In the genomic region with DNA sequence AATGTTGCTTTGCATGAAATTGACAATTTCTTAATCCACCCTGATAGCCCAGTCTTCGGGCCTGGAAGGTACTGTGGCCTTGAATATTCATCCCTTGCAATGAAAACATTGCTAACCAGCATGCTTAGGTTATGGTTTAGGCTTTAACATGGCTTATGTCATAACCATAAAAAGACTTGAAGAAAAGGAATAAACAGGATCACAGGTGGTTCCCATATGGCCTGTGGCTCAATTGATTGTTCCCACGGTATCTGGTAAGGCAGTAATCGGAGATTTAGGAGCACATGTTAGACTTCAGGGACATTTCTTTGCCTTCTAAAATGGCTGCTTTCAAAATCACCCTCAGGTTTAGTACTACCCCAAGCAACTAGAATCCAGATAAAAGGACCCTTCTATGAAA, we compare ENCODE assay signal across 20 cellular contexts.
DNase-seq lines count a peak whose midpoint lies in the region; ATAC-seq, FAIRE-seq and TF ChIP-seq lines count a peak whose summit lies in the region.
"Had no signal": no experiment of that assay in that cellular context is flagged by ENCODE, and none has a peak within 500 bp of the region (broad histone marks: within the 10 kb centered on the region; RNA-seq: fewer than 3 reads in every experiment).

No MANE protein-coding gene starts in this region.

- no peak overlapping the region for H2BK15ac ChIP-seq in H9 (ENCODE audit: low read depth, low read length)

- H3K27me3 Mint-ChIP-seq in activated T-helper 17 cell treated with anti-CD3 and anti-CD28 coated beads, Interleukin-2, amount 50 U/mL, for 72 hours: no peaks in the 10 kb centered on the region
- H3K27me3 Mint-ChIP-seq in H9 (ENCODE audit: low read depth): no peaks in the 10 kb centered on the region

- ATAC-seq in activated T-helper 17 cell treated with anti-CD3 and anti-CD28 coated beads, Interleukin-2, amount 50 U/mL, for 72 hours (replicated peaks): no peak
- ATAC-seq: A549, HCT116 had no signal

- no peak overlapping the region for H3K4me2 ChIP-seq in H9 (ENCODE audit: insufficient read depth, insufficient read length, low read length)
- H3K4me2 ChIP-seq: A549 had no signal

- no peak overlapping the region for H4K8ac ChIP-seq in H9 (replicated peaks; ENCODE audit: insufficient read length, low read depth, low read length)

- H3K56ac ChIP-seq in H9 (ENCODE audit: insufficient read length, low read depth, low read length): no peak overlapping the region

- no peak overlapping the region for H2AFZ ChIP-seq in H9 (ENCODE audit: low read length)

- no peak overlapping the region for H3K4me3 Mint-ChIP-seq in activated T-helper 17 cell treated with anti-CD3 and anti-CD28 coated beads, Interleukin-2, amount 50 U/mL, for 72 hours
- H3K4me3 Mint-ChIP-seq in H9: no peak overlapping the region

- no peaks in the 10 kb centered on the region for H3K79me1 ChIP-seq in H9 (ENCODE audit: insufficient read depth, low read depth, low read length, poor library complexity, severe bottlenecking)

- H2BK20ac ChIP-seq in H9 (ENCODE audit: low read depth, low read length, poor library complexity, severe bottlenecking): no peak overlapping the region

- no peak overlapping the region for H3K9ac ChIP-seq in H9 (ENCODE audit: extremely low read depth, insufficient read length, low read length)
- H3K9ac ChIP-seq: BLaER1 treated with 17β-estradiol and CSF1 and Interleukin-3, amounts not matched to agents 10 nM and 100 nM had no signal

- H3K27me3 ChIP-seq in H9 (ENCODE audit: insufficient read depth, low read length): no peaks in the 10 kb centered on the region
- H3K27me3 ChIP-seq: BLaER1 treated with 17β-estradiol and CSF1 and Interleukin-3, amounts not matched to agents 10 nM and 100 nM; SJCRH30 had no signal

- no peaks in the 10 kb centered on the region for H3K36me3 Mint-ChIP-seq in activated T-helper 17 cell treated with anti-CD3 and anti-CD28 coated beads, Interleukin-2, amount 50 U/mL, for 72 hours (ENCODE audit: low read depth)
- H3K36me3 Mint-ChIP-seq in H9 (ENCODE audit: insufficient read depth in 1 of 3, low read depth in 3 of 3): no peaks in the 10 kb centered on the region

- peaks cover 4% of the 10 kb centered on the region; the same call in 1 of the 2 replicates for H3K79me2 ChIP-seq in H9 (ENCODE audit: insufficient read depth, low read length)

- DNase-seq in AG08395 (ENCODE audit: low spot score) (peak; percentile 3), GM12891 (ENCODE audit: insufficient read length, low spot score) (no peak), RPMI7951 (ENCODE audit: low read depth) (peak; percentile 34), foreskin fibroblast (peak; percentile 74 to 88), RKO (ENCODE audit: low spot score) (no peak), H9 (no peak), NCI-H1092 (lab: John Stamatoyannopoulos, UW) (no peak)
- DNase-seq: DMS153, NCI-H1694, NCI-H2107, NCI-H446, RPMI8226, SW 1271 had no signal

- H2BK5ac ChIP-seq in H9 (ENCODE audit: insufficient read length, low read length): no peak overlapping the region

- H3K4me1 ChIP-seq in H9 (ENCODE audit: insufficient read depth, low read length): no peaks in the 10 kb centered on the region
- H3K4me1 ChIP-seq: A549 had no signal

- H3T11ph ChIP-seq in H9 (ENCODE audit: low read length): no peak overlapping the region

- TF ChIP-seq CTCF in foreskin fibroblast (IDR thresholded peaks at IDR 0.05; ENCODE audit: low read depth, low read length) (no peak), H9 (conservative IDR thresholded peaks at IDR 0.05) (no peak)

- H3K9me3 Mint-ChIP-seq in activated T-helper 17 cell treated with anti-CD3 and anti-CD28 coated beads, Interleukin-2, amount 50 U/mL, for 72 hours: no peaks in the 10 kb centered on the region
- no peaks in the 10 kb centered on the region for H3K9me3 Mint-ChIP-seq in H9

- no peak for TF ChIP-seq POLR2A in GM12891 (IDR thresholded peaks at IDR 0.05; ENCODE audit: low read depth, low read length)

- H3K9me3 ChIP-seq in H9 (ENCODE audit: control insufficient read depth, low read depth, low read length): no peaks in the 10 kb centered on the region
- H3K9me3 ChIP-seq: A549; BLaER1 treated with 17β-estradiol and CSF1 and Interleukin-3, amounts not matched to agents 10 nM and 100 nM; SJCRH30 had no signal

- no peaks in the 10 kb centered on the region for H3K23me2 ChIP-seq in H9 (ENCODE audit: insufficient read length, low read depth, low read length, poor library complexity, severe bottlenecking)

- no peak overlapping the region for H3K27ac ChIP-seq in H9 (ENCODE audit: insufficient read length, low read depth, low read length)
- H3K27ac ChIP-seq: A549; BLaER1 treated with 17β-estradiol and CSF1 and Interleukin-3, amounts not matched to agents 10 nM and 100 nM; HL-60; SJCRH30 had no signal

- peaks cover 4% of the 10 kb centered on the region for H3K4me1 Mint-ChIP-seq in activated T-helper 17 cell treated with anti-CD3 and anti-CD28 coated beads, Interleukin-2, amount 50 U/mL, for 72 hours
- no peaks in the 10 kb centered on the region for H3K4me1 Mint-ChIP-seq in H9

- H3K18ac ChIP-seq in H9 (ENCODE audit: insufficient read length, low read depth, low read length): no peak overlapping the region

- no peak overlapping the region for H3K27ac Mint-ChIP-seq in activated T-helper 17 cell treated with anti-CD3 and anti-CD28 coated beads, Interleukin-2, amount 50 U/mL, for 72 hours
- H3K27ac Mint-ChIP-seq in H9: no peak overlapping the region

- no peak overlapping the region for H3K4me3 ChIP-seq in foreskin fibroblast (ENCODE audit: low read depth in 1 of 2, low read length in 2 of 2)
- H3K4me3 ChIP-seq: A549; BLaER1 treated with 17β-estradiol and CSF1 and Interleukin-3, amounts not matched to agents 10 nM and 100 nM; SJCRH30 had no signal

- H2BK120ac ChIP-seq in H9 (ENCODE audit: low read depth, low read length, poor library complexity, severe bottlenecking): no peak overlapping the region

- no peak overlapping the region for H4K91ac ChIP-seq in H9 (ENCODE audit: insufficient read length, low read depth, low read length)

- H2AK5ac ChIP-seq in H9 (ENCODE audit: insufficient read length, low read length): no peak overlapping the region

- H4K5ac ChIP-seq in H9 (ENCODE audit: insufficient read length, low read depth, low read length): no peak overlapping the region

- no peaks in the 10 kb centered on the region for H4K20me1 ChIP-seq in H9 (ENCODE audit: control insufficient read depth, insufficient read depth, insufficient read length)

- no peak overlapping the region for H2BK12ac ChIP-seq in H9 (ENCODE audit: insufficient read length, low read depth, low read length)

- peak; percentile 13 for FAIRE-seq in GM12891 (lab: Jason Lieb, UNC)
- FAIRE-seq: A549, GM18507 had no signal

- H3K23ac ChIP-seq in H9 (ENCODE audit: insufficient read length, low read depth, low read length): no peak overlapping the region

- no peak overlapping the region for H3K4ac ChIP-seq in H9 (ENCODE audit: low read depth, low read length)

- WGBS in H9 (ENCODE audit: extremely low coverage, insufficient read length, low lambda C conversion rate): no CpG with 5 or more reads among the region's 3 CpGs

- no peak overlapping the region for H3K14ac ChIP-seq in H9 (ENCODE audit: insufficient read depth, low read length)

TF ChIP-seq in GM12891, 5 proteins besides CTCF, POLR2A, EP300 and RAD21:
- TF ChIP-seq POU2F2 (IDR thresholded peaks at IDR 0.05; ENCODE audit: low read depth, low read length) (no peak), SPI1 (IDR thresholded peaks at IDR 0.05; ENCODE audit: low read depth, low read length) (no peak), POLR2AphosphoS5 (IDR thresholded peaks at IDR 0.05; ENCODE audit: low read depth, low read length) (no peak), TAF1 (IDR thresholded peaks at IDR 0.05; ENCODE audit: low read depth, low read length) (no peak), PAX5 (IDR thresholded peaks at IDR 0.05; ENCODE audit: insufficient read depth, low read length, severe bottlenecking) (no peak)

Comparison
In these comparisons a context has a peak if more than half of its experiments do, and no peak if none do; other contexts are left out.
1. DNase-seq: peak in AG08395 (single experiment), RPMI7951 (single experiment) and foreskin fibroblast (2 of 2); none in GM12891 (single experiment), RKO (single experiment), H9 (single experiment) and NCI-H1092 (single experiment).